6 cellular contexts compared by ENCODE assay signal in the genomic region with DNA sequence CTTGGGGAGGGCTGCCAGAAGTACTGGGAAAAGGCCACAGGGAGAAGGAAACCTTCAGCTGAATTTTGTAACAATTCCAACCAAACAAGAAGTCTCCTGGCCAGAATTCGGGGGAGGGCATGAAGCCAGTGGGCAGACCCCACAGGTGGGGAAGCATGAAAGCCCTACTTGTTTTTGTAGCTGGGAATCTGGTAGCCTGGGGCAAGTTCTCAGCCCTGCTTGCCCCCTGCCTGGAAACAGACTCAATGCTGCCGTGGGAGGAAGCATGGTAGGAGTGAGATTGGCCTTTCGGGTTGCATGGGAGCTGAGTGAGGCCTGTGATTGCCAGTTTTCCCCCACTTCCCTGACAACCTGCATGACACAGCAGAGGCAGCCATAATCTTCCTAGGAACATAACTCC.
"Had no signal": no experiment of that assay in that cellular context is flagged by ENCODE, and none has a peak within 500 bp of the region (broad histone marks: within the 10 kb centered on the region; RNA-seq: fewer than 3 reads in every experiment).

No MANE protein-coding gene starts in this region.

- ATAC-seq: GM23338, K562 had no signal

- H3K4me3 Mint-ChIP-seq: GM23338, H9 had no signal

- H3K4me3 ChIP-seq: GM23338, K562 had no signal

- DNase-seq: H9, HCEC 1CT, IMR-90, KG1 had no signal

- H3K27ac Mint-ChIP-seq: GM23338, H9 had no signal
